ENCODE assay signal across 9 cellular contexts in genomic region chr11:85855341-85855656, GRCh38. TPM values are rescaled to one million over a fixed set of nuclear protein-coding genes. Genes with fewer than 3 reads are reported as not detected.
DNase-seq lines count a peak whose midpoint lies in the region; ATAC-seq, FAIRE-seq and TF ChIP-seq lines count a peak whose summit lies in the region.
"Had no signal": no experiment of that assay in that cellular context is flagged by ENCODE, and none has a peak within 500 bp of the region (broad histone marks: within the 10 kb centered on the region; RNA-seq: fewer than 3 reads in every experiment).

Gene CCDC83 (plus strand): TSS chr11:85855383. CDS start chr11:85865124, 9,741 bp downstream.

- no peaks in the 10 kb centered on the region for H4K20me1 ChIP-seq in GM12878 (ENCODE audit: control insufficient read depth, insufficient read depth)
- H4K20me1 ChIP-seq in HepG2 (ENCODE audit: insufficient read depth, low read length), result no peaks in the 10 kb centered on the region

- peaks cover under 1% of the 10 kb centered on the region for H3K27me3 Mint-ChIP-seq in activated CD4-positive, alpha-beta T cell treated with anti-CD3 and anti-CD28 coated beads, Interleukin-2, amount 10 ng/mL, durations not matched to agents 24 days and 14 days

- peak within 1 kb of the TSS; percentile 94 for H3K4me3 Mint-ChIP-seq in activated CD4-positive, alpha-beta T cell treated with anti-CD3 and anti-CD28 coated beads, Interleukin-2, amount 10 ng/mL, durations not matched to agents 24 days and 14 days

- BruUV-seq in GM12878 (replicated peaks; lab: Mats Ljungman, UMichigan) (no TSS peak), HepG2 (replicated peaks; lab: Mats Ljungman, UMichigan) (no TSS peak)

- intact Hi-C loops in activated CD4-positive, alpha-beta T cell treated with anti-CD3 and anti-CD28 coated beads, Interleukin-2, amount 10 ng/mL, durations not matched to agents 24 days and 14 days (cut with micrococcal nuclease), result loop anchor here (1.0 to 10.0 kb wide), 11 partner anchors 28 to 964 kb away; partner anchors contain the start of gene HIKESHI
- intact Hi-C loops in GM12878 (cut with micrococcal nuclease; ENCODE audit: unreplicated experiment) (loop anchor here (1.0 to 10.0 kb wide), 8 partner anchors 260 to 1064 kb away; no protein-coding TSS in a partner anchor), HepG2 (cut with micrococcal nuclease; ENCODE audit: unreplicated experiment) (loop anchor here (1.0 to 10.0 kb wide), 6 partner anchors 76 to 438 kb away; no protein-coding TSS in a partner anchor), tibial artery (cut with DNase I; ENCODE audit: low total_unique reads) (loop anchor here (10.0 kb wide), 2 partner anchors 360 to 440 kb away; no protein-coding TSS in a partner anchor)

- TF ChIP-seq POLR2A in GM12878 (IDR thresholded peaks at IDR 0.05; ENCODE audit: low read depth, low read length) (no peak), HepG2 (IDR thresholded peaks at IDR 0.05; ENCODE audit: insufficient read depth in 1 of 2, low read depth in 2 of 2, low read length in 2 of 2) (no peak)

- TF ChIP-seq RAD21 in GM12878 (IDR thresholded peaks at IDR 0.05; ENCODE audit: insufficient read depth, low read depth, low read length), result no peak
- TF ChIP-seq RAD21 in HepG2 (CRISPR knock-in tag; IDR thresholded peaks at IDR 0.05), result no peak

- peaks cover 16% of the 10 kb centered on the region for H3K36me3 Mint-ChIP-seq in activated CD4-positive, alpha-beta T cell treated with anti-CD3 and anti-CD28 coated beads, Interleukin-2, amount 10 ng/mL, durations not matched to agents 24 days and 14 days (ENCODE audit: low read depth)

- H3K9me3 ChIP-seq in GM12878 (replicated peaks; ENCODE audit: control insufficient read depth, insufficient read depth, low read length) (no peaks in the 10 kb centered on the region), HepG2 (ENCODE audit: low read length) (no peaks in the 10 kb centered on the region), tibial artery (no peaks in the 10 kb centered on the region)

- peaks cover 11% of the 10 kb centered on the region for H3K4me1 Mint-ChIP-seq in activated CD4-positive, alpha-beta T cell treated with anti-CD3 and anti-CD28 coated beads, Interleukin-2, amount 10 ng/mL, durations not matched to agents 24 days and 14 days

- H3K27ac Mint-ChIP-seq in activated CD4-positive, alpha-beta T cell treated with anti-CD3 and anti-CD28 coated beads, Interleukin-2, amount 10 ng/mL, durations not matched to agents 24 days and 14 days, result peak within 1 kb of the TSS; percentile 96

- WGBS in GM12878 (ENCODE audit: insufficient coverage, insufficient replicate concordance, low lambda C conversion rate, missing lambda C conversion rate), result 44% methylated on average over 13 of the region's 13 CpGs
- 83% methylated on average over 13 of the region's 13 CpGs for WGBS in HepG2 (ENCODE audit: low lambda C conversion rate)

- no peak for DNase-seq in activated CD4-positive, alpha-beta T cell treated with anti-CD3 and anti-CD28 coated beads, Interleukin-2, amount 10 ng/mL, durations not matched to agents 24 days and 14 days
- no peak for DNase-seq in activated CD4-positive, alpha-beta T cell treated with anti-CD3 and anti-CD28 coated beads, Interleukin-2, amount 50 U/mL, for 4 hours
- no peak for DNase-seq in GM12878 (ENCODE audit: low read depth, low spot score)
- no peak for DNase-seq in HepG2 (ENCODE audit: low spot score)
- no peak for DNase-seq in tibial artery
- no peak for DNase-seq in LoVo (ENCODE audit: low spot score)
- DNase-seq in mesenteric fat pad (ENCODE audit: low spot score), result no peak
- no peak for DNase-seq in stimulated activated CD4-positive, alpha-beta T cell treated with anti-CD3 and anti-CD28 coated beads, Interleukin-15, amount 100 ng/mL, for 24 hours

- H3K27ac ChIP-seq in GM12878 (ENCODE audit: control insufficient read depth, insufficient read depth), result peak within 1 kb of the TSS; percentile 27; the same call in 1 of the 2 replicates
- peak within 1 kb of the TSS; percentile 72 for H3K27ac ChIP-seq in HepG2 (ENCODE audit: extremely low read length, insufficient read depth, low read length)
- H3K27ac ChIP-seq in tibial artery, result peak within 1 kb of the TSS; percentile 74 to 76

- H3K4me3 ChIP-seq in GM12878 (peak within 1 kb of the TSS; percentile 75), HepG2 (replicated peaks in 1 of 3; ENCODE audit: insufficient read depth in 1 of 3, low read depth in 2 of 3, low read length in 3 of 3) (peak within 1 kb of the TSS; percentile 63 to 85 (median 73)), tibial artery (peak within 1 kb of the TSS; percentile 54 to 57)

- H3K27me3 ChIP-seq in GM12878 (replicated peaks in 1 of 2; ENCODE audit: control insufficient read depth in 2 of 2, insufficient read depth in 2 of 2, low read length in 1 of 2) (no peaks in the 10 kb centered on the region), HepG2 (ENCODE audit: control insufficient read depth in 1 of 2, insufficient read depth in 2 of 2, low read length in 2 of 2) (no peaks in the 10 kb centered on the region; a peak in 1 of 5 replicates), tibial artery (no peaks in the 10 kb centered on the region)

- H3K4me1 ChIP-seq in GM12878 (ENCODE audit: control insufficient read depth, insufficient read depth, low read length), result peaks cover 8% of the 10 kb centered on the region
- peaks cover 10% of the 10 kb centered on the region for H3K4me1 ChIP-seq in HepG2 (ENCODE audit: insufficient read depth, low read length)
- H3K4me1 ChIP-seq in tibial artery, result peaks cover 0 to 16% (median 2%) of the 10 kb centered on the region in 4 donors

- SMC1A ChIA-PET in GM12878 (lab: Charles Lee; ENCODE audit: uncharacterized antibody, unreplicated experiment), result interaction anchor here (0.7 to 1.9 kb wide), 11 partner anchors 9 to 759 kb away, joined by 3 to 5 read pairs (median 3); no protein-coding TSS in a partner anchor

- H3K9ac ChIP-seq in GM12878 (ENCODE audit: control insufficient read depth, insufficient read depth, low read length) (peak within 1 kb of the TSS; percentile 63), HepG2 (ENCODE audit: insufficient read depth, low read depth, low read length) (peak within 1 kb of the TSS; percentile 78)

- RAD21 ChIA-PET in GM12878 (lab: Charles Lee; ENCODE audit: unreplicated experiment), result interaction anchor here (0.6 to 1.8 kb wide), 24 partner anchors 12 to 965 kb away, joined by 3 to 13 read pairs (median 4); partner anchors contain the start of genes DLG2, HIKESHI, TMEM126A and TMEM126B

- CTCF ChIA-PET in GM12878 (lab: Yijun Ruan, JAX) (interaction anchor here (0.7 to 2.6 kb wide), 33 partner anchors 8 to 614 kb away, joined by 3 to 10 read pairs (median 4); partner anchors contain the start of gene TMEM126A), HepG2 (lab: Yijun Ruan, JAX; ENCODE audit: low intra/inter-chr PET ratio, low total read pairs) (interaction anchor here (1.3 to 1.4 kb wide), 3 partner anchors 338 to 436 kb away, joined by 6 to 8 read pairs (median 7); no protein-coding TSS in a partner anchor)

- H2AFZ ChIP-seq in GM12878 (ENCODE audit: control insufficient read depth, low read depth, low read length) (peak within 1 kb of the TSS; percentile 88), HepG2 (ENCODE audit: low read length) (peak within 1 kb of the TSS; percentile 91)

- in situ Hi-C loops in GM12878 (cut with MboI) (loop anchor here (5.0 to 10.0 kb wide), 2 partner anchors 437 to 960 kb away; no protein-coding TSS in a partner anchor), HepG2 (cut with HindIII; ENCODE audit: extremely low pct_ligation_motif_present, low pct_unique_long_range_greater_than_20kb) (loop anchor here (5.0 to 10.0 kb wide), 2 partner anchors 350 to 437 kb away; no protein-coding TSS in a partner anchor)

- ATAC-seq in GM12878, result no peak
- ATAC-seq in HepG2, result no peak

- H3K79me2 ChIP-seq in GM12878 (ENCODE audit: control insufficient read depth, insufficient read depth, low read length) (no peaks in the 10 kb centered on the region), HepG2 (ENCODE audit: insufficient read depth, low read length) (no peaks in the 10 kb centered on the region)

- POLR2A ChIA-PET in GM12878 (lab: Charles Lee) (no interaction called here), HepG2 (lab: Yijun Ruan, JAX) (interaction anchor here (0.6 to 1.5 kb wide), 9 partner anchors 9 to 363 kb away, joined by 3 to 11 read pairs (median 4); partner anchors contain the start of gene PICALM)

- no peak for FAIRE-seq in GM12878 (lab: Jason Lieb, UNC)
- FAIRE-seq in HepG2 (lab: Jason Lieb, UNC), result no peak

- no peak for TF ChIP-seq EP300 in GM12878 (IDR thresholded peaks at IDR 0.05; ENCODE audit: borderline replicate concordance in 1 of 2, control insufficient read depth in 1 of 2, low read depth in 2 of 2, low read length in 2 of 2)
- no peak for TF ChIP-seq EP300 in HepG2 (IDR thresholded peaks at IDR 0.05; ENCODE audit: low read depth in 2 of 2, low read length in 2 of 2)
- TF ChIP-seq EP300 in HepG2 (CRISPR knock-in tag; IDR thresholded peaks at IDR 0.05; ENCODE audit: borderline replicate concordance), result no peak

- TF ChIP-seq CTCF in GM12878 (IDR thresholded peaks at IDR 0.05 in 2 of 3, conservative IDR thresholded peaks at IDR 0.05 in 1 of 3; ENCODE audit: control insufficient read depth in 2 of 3, extremely low read depth in 1 of 3, insufficient read depth in 1 of 3, low read depth in 3 of 3, low read length in 3 of 3) (no peak), HepG2 (CRISPR knock-in tag; IDR thresholded peaks at IDR 0.05) (no peak), tibial artery (IDR thresholded peaks at IDR 0.05) (no peak)

- H3K36me3 ChIP-seq in GM12878 (ENCODE audit: control insufficient read depth in 2 of 2, insufficient read depth in 2 of 2, low read length in 1 of 2), result no peaks in the 10 kb centered on the region
- H3K36me3 ChIP-seq in HepG2 (replicated peaks in 1 of 2; ENCODE audit: control insufficient read depth in 1 of 2, insufficient read depth in 2 of 2, low read length in 2 of 2), result no peaks in the 10 kb centered on the region
- H3K36me3 ChIP-seq in tibial artery, result no peaks in the 10 kb centered on the region

- no peaks in the 10 kb centered on the region for H3K9me3 Mint-ChIP-seq in activated CD4-positive, alpha-beta T cell treated with anti-CD3 and anti-CD28 coated beads, Interleukin-2, amount 10 ng/mL, durations not matched to agents 24 days and 14 days

- H3K4me2 ChIP-seq in GM12878 (ENCODE audit: control insufficient read depth, insufficient read depth) (peak within 1 kb of the TSS; percentile 74), HepG2 (ENCODE audit: low read depth, low read length) (peak within 1 kb of the TSS; percentile 95)

RNA-seq across cellular contexts. Expression of gene CCDC83, which starts in this region (rescaled TPM):
- total RNA-seq in activated CD4-positive, alpha-beta T cell treated with anti-CD3 and anti-CD28 coated beads, Interleukin-2, amount 10 ng/mL, durations not matched to agents 24 days and 14 days, result not detected in 2 replicates
- total RNA-seq in GM12878 (2013; cell fraction: nucleolus; rRNA removed), result not detected in 2 replicates
- not detected in 2 replicates for total RNA-seq in GM12878 (2014; rRNA removed)
- total RNA-seq in GM12878 (2014; rRNA removed; fragmentation: Illumina TruSeq; extraction: Trizol), result not detected in 2 replicates
- total RNA-seq in GM12878 (2021), result not detected in 2 replicates
- polyA plus RNA-seq in GM12878 (2011; ENCODE audit: low read depth), result not detected
- not detected in 2 replicates for polyA plus RNA-seq in GM12878 (2011; rRNA removed)
- not detected in 2 replicates for polyA plus RNA-seq in GM12878 (2011; cell fraction: cytosol; rRNA removed)
- not detected in 2 replicates for polyA plus RNA-seq in GM12878 (2011; cell fraction: nucleus; rRNA removed)
- polyA plus RNA-seq in GM12878 (2012), result not detected in 2 replicates
- not detected in 2 replicates for polyA plus RNA-seq in GM12878 (2014; fragmentation: Illumina TruSeq; extraction: Trizol)
- polyA plus RNA-seq in GM12878 (2014; fragmentation: Nextera tagmentation; extraction: Ambion mirVana), result not detected
- polyA plus RNA-seq in GM12878 (2014; rRNA removed), result not detected in 2 replicates
- not detected for polyA plus RNA-seq in GM12878 (2016; fragmentation: Nextera tagmentation; extraction: Ambion mirVana)
- not detected in 2 replicates for polyA minus RNA-seq in GM12878 (2011; rRNA and poly(A)+ RNA removed)
- not detected in 2 replicates for polyA minus RNA-seq in GM12878 (2011; cell fraction: cytosol; rRNA and poly(A)+ RNA removed)
- polyA minus RNA-seq in GM12878 (2011; cell fraction: nucleus; rRNA and poly(A)+ RNA removed), result not detected in 2 replicates
- not detected in 2 replicates for total RNA-seq in HepG2 (2016; rRNA removed; fragmentation: Illumina TruSeq; extraction: Trizol)
- not detected in 2 replicates for total RNA-seq in HepG2 (2016; cell fraction: cytosol; rRNA removed; fragmentation: Illumina TruSeq; extraction: Trizol; ENCODE audit: low read depth)
- total RNA-seq in HepG2 (2016; cell fraction: insoluble cytoplasmic fraction; rRNA removed; fragmentation: Illumina TruSeq; extraction: Trizol), result not detected in 2 replicates
- not detected in 2 replicates for total RNA-seq in HepG2 (2016; cell fraction: membrane; rRNA removed; fragmentation: Illumina TruSeq; extraction: Trizol)
- not detected in 2 replicates for total RNA-seq in HepG2 (2016; cell fraction: nucleus; rRNA removed; fragmentation: Illumina TruSeq; extraction: Trizol)
- polyA plus RNA-seq in HepG2 (2011; rRNA removed), result not detected in 2 replicates
- not detected in 2 replicates for polyA plus RNA-seq in HepG2 (2011; cell fraction: cytosol; rRNA removed)
- polyA plus RNA-seq in HepG2 (2011; cell fraction: nucleus; rRNA removed), result not detected in 2 replicates
- not detected in 2 replicates for polyA plus RNA-seq in HepG2 (2012)
- polyA plus RNA-seq in HepG2 (2016; cell fraction: cytosol; fragmentation: Illumina TruSeq; extraction: Trizol; ENCODE audit: low read depth), result not detected in 2 replicates
- not detected in 2 replicates for polyA plus RNA-seq in HepG2 (2016; cell fraction: insoluble cytoplasmic fraction; fragmentation: Illumina TruSeq; extraction: Trizol; ENCODE audit: low read depth)
- not detected in 2 replicates for polyA plus RNA-seq in HepG2 (2016; cell fraction: membrane; fragmentation: Illumina TruSeq; extraction: Trizol; ENCODE audit: low read depth)
- polyA plus RNA-seq in HepG2 (2016; cell fraction: nucleus; fragmentation: Illumina TruSeq; extraction: Trizol; ENCODE audit: insufficient read depth, low read depth), result not detected in 2 replicates
- polyA minus RNA-seq in HepG2 (2011; rRNA and poly(A)+ RNA removed; ENCODE audit: low replicate concordance), result not detected in 2 replicates
- not detected in 2 replicates for polyA minus RNA-seq in HepG2 (2011; cell fraction: cytosol; rRNA and poly(A)+ RNA removed)
- polyA minus RNA-seq in HepG2 (2011; cell fraction: nucleus; rRNA and poly(A)+ RNA removed), result 0.25 TPM in 1 of 2 replicates, not detected in the other
- total RNA-seq in mesenteric fat pad, result not detected
- total RNA-seq: left colon had no signal
